ENCODE assay signal across 1 cellular context in the genomic region with DNA sequence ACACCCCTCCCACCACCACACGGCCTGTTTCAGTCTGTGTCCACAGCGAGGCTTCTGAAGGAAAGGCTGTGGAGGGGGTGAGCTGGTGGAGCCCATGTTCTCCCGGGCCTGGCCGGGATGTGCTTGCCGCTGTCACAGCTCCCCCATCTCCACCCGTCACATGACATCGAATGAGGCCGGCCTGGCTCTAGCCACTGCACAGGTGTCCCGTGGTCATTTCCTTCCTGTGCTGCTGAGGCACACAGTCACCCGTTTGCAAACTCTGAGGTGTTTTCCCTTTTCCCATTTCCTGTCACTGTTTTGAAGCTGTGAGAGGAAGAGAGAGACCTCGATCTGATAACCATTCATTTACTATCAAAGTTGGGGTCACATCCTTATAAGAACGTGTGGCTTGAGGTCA.
TF ChIP-seq lines count a peak whose summit lies in the region.

No MANE protein-coding gene starts in this region.

TF ChIP-seq in WTC11, 78 proteins besides CTCF, POLR2A, EP300 and RAD21 (continued from another document):
- no peak for TF ChIP-seq CDX4 (CRISPR knock-in tag; IDR thresholded peaks at IDR 0.05; ENCODE audit: borderline replicate concordance)
- TF ChIP-seq, protein P1, sequence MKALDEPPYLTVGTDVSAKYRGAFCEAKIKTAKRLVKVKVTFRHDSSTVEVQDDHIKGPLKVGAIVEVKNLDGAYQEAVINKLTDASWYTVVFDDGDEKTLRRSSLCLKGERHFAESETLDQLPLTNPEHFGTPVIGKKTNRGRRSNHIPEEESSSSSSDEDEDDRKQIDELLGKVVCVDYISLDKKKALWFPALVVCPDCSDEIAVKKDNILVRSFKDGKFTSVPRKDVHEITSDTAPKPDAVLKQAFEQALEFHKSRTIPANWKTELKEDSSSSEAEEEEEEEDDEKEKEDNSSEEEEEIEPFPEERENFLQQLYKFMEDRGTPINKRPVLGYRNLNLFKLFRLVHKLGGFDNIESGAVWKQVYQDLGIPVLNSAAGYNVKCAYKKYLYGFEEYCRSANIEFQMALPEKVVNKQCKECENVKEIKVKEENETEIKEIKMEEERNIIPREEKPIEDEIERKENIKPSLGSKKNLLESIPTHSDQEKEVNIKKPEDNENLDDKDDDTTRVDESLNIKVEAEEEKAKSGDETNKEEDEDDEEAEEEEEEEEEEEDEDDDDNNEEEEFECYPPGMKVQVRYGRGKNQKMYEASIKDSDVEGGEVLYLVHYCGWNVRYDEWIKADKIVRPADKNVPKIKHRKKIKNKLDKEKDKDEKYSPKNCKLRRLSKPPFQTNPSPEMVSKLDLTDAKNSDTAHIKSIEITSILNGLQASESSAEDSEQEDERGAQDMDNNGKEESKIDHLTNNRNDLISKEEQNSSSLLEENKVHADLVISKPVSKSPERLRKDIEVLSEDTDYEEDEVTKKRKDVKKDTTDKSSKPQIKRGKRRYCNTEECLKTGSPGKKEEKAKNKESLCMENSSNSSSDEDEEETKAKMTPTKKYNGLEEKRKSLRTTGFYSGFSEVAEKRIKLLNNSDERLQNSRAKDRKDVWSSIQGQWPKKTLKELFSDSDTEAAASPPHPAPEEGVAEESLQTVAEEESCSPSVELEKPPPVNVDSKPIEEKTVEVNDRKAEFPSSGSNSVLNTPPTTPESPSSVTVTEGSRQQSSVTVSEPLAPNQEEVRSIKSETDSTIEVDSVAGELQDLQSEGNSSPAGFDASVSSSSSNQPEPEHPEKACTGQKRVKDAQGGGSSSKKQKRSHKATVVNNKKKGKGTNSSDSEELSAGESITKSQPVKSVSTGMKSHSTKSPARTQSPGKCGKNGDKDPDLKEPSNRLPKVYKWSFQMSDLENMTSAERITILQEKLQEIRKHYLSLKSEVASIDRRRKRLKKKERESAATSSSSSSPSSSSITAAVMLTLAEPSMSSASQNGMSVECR (CRISPR knock-in tag; IDR thresholded peaks at IDR 0.05; ENCODE audit: borderline replicate concordance): no peak
- no peak for TF ChIP-seq GTF2I (CRISPR knock-in tag; conservative IDR thresholded peaks at IDR 0.05)
